In the genomic region with DNA sequence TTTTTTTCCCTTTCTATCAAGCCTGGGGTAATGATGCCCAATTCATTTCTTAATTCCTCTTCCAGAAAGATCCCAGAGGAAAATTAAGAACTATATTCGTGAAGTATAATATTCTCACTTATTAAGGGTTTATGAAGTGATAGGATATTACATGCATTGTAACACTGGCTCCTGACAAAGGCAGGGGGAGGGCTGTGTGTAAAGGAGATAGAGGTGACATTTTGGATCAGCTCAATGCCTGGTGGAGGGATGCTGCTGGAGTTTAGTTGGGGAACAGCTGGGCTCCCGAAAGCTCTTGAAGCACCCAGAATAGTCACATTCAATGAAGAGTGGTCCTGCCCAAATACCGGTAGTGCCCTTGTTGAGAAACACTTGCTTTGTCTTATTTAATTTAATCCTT, we compare ENCODE assay signal across 2 cellular contexts.
TF ChIP-seq lines count a peak whose summit lies in the region.

No MANE protein-coding gene starts in this region.

TF ChIP-seq in H1, 55 proteins besides CTCF, POLR2A, EP300 and RAD21 (continued from another document):
- TF ChIP-seq CHD7 (IDR thresholded peaks at IDR 0.05; ENCODE audit: insufficient replicate concordance, low read length) (no peak), E2F6 (IDR thresholded peaks at IDR 0.05) (no peak)
TF ChIP-seq in H1: peak in this region for 0.

TF ChIP-seq in HepG2, 621 proteins besides CTCF, POLR2A, EP300 and RAD21 (continued from another document):
- TF ChIP-seq ZNF18 (CRISPR knock-in tag; IDR thresholded peaks at IDR 0.05; ENCODE audit: insufficient replicate concordance): peak; percentile 22
- TF ChIP-seq, protein P1, sequence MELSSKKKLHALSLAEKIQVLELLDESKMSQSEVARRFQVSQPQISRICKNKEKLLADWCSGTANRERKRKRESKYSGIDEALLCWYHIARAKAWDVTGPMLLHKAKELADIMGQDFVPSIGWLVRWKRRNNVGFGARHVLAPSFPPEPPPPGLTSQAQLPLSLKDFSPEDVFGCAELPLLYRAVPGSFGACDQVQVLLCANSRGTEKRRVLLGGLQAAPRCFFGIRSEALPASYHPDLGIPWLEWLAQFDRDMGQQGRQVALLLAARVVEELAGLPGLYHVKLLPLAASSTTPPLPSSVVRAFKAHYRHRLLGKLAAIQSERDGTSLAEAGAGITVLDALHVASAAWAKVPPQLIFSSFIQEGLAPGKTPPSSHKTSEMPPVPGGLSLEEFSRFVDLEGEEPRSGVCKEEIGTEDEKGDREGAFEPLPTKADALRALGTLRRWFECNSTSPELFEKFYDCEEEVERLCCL (CRISPR knock-in tag; IDR thresholded peaks at IDR 0.05; ENCODE audit: borderline replicate concordance): no peak
- TF ChIP-seq, protein P2, sequence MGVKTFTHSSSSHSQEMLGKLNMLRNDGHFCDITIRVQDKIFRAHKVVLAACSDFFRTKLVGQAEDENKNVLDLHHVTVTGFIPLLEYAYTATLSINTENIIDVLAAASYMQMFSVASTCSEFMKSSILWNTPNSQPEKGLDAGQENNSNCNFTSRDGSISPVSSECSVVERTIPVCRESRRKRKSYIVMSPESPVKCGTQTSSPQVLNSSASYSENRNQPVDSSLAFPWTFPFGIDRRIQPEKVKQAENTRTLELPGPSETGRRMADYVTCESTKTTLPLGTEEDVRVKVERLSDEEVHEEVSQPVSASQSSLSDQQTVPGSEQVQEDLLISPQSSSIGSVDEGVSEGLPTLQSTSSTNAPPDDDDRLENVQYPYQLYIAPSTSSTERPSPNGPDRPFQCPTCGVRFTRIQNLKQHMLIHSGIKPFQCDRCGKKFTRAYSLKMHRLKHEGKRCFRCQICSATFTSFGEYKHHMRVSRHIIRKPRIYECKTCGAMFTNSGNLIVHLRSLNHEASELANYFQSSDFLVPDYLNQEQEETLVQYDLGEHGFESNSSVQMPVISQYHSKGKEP (CRISPR knock-in tag; IDR thresholded peaks at IDR 0.05): no peak
- no peak for TF ChIP-seq ZNF7 (CRISPR knock-in tag; IDR thresholded peaks at IDR 0.05)
- TF ChIP-seq MED1 (CRISPR knock-in tag; IDR thresholded peaks at IDR 0.05): 0 out of 2 replicates have a peak, but pooled peaks have one; percentile 34
- TF ChIP-seq, protein P3, sequence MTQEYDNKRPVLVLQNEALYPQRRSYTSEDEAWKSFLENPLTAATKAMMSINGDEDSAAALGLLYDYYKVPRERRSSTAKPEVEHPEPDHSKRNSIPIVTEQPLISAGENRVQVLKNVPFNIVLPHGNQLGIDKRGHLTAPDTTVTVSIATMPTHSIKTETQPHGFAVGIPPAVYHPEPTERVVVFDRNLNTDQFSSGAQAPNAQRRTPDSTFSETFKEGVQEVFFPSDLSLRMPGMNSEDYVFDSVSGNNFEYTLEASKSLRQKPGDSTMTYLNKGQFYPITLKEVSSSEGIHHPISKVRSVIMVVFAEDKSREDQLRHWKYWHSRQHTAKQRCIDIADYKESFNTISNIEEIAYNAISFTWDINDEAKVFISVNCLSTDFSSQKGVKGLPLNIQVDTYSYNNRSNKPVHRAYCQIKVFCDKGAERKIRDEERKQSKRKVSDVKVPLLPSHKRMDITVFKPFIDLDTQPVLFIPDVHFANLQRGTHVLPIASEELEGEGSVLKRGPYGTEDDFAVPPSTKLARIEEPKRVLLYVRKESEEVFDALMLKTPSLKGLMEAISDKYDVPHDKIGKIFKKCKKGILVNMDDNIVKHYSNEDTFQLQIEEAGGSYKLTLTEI (CRISPR knock-in tag; conservative IDR thresholded peaks at IDR 0.05): no peak
- TF ChIP-seq ONECUT2 (CRISPR knock-in tag; IDR thresholded peaks at IDR 0.05): 0 out of 2 replicates have a peak, but pooled peaks have one; percentile 19
- no peak for TF ChIP-seq THAP11 (CRISPR knock-in tag; IDR thresholded peaks at IDR 0.05)
- no peak for TF ChIP-seq ZFP62 (CRISPR knock-in tag; IDR thresholded peaks at IDR 0.05)
- TF ChIP-seq NFYC (CRISPR knock-in tag; IDR thresholded peaks at IDR 0.05): no peak
- TF ChIP-seq HOMEZ (CRISPR knock-in tag; IDR thresholded peaks at IDR 0.05; ENCODE audit: low read depth): no peak
- TF ChIP-seq TGIF2 (CRISPR knock-in tag; IDR thresholded peaks at IDR 0.05): no peak
- no peak for TF ChIP-seq ZNF10 (CRISPR knock-in tag; IDR thresholded peaks at IDR 0.05; ENCODE audit: borderline replicate concordance, low read depth)
- TF ChIP-seq ASH2L (IDR thresholded peaks at IDR 0.05; ENCODE audit: insufficient read length, low read depth, low read length): no peak
- TF ChIP-seq ZFP1 (CRISPR knock-in tag; IDR thresholded peaks at IDR 0.05): 0 out of 2 replicates have a peak, but pooled peaks have one; percentile 7
- no peak for TF ChIP-seq TOE1 (CRISPR knock-in tag; IDR thresholded peaks at IDR 0.05)
- no peak for TF ChIP-seq HNF4G (IDR thresholded peaks at IDR 0.05; ENCODE audit: borderline replicate concordance, low read depth, low read length)
- TF ChIP-seq HNF4G (CRISPR knock-in tag; IDR thresholded peaks at IDR 0.05; ENCODE audit: borderline replicate concordance, low read depth): no peak
- TF ChIP-seq SNAPC2 (CRISPR knock-in tag; IDR thresholded peaks at IDR 0.05): peak; percentile 56; the same call in 1 of the 2 replicates
- no peak for TF ChIP-seq GTF2F1 (IDR thresholded peaks at IDR 0.05; ENCODE audit: low read length)
- TF ChIP-seq, protein P4, sequence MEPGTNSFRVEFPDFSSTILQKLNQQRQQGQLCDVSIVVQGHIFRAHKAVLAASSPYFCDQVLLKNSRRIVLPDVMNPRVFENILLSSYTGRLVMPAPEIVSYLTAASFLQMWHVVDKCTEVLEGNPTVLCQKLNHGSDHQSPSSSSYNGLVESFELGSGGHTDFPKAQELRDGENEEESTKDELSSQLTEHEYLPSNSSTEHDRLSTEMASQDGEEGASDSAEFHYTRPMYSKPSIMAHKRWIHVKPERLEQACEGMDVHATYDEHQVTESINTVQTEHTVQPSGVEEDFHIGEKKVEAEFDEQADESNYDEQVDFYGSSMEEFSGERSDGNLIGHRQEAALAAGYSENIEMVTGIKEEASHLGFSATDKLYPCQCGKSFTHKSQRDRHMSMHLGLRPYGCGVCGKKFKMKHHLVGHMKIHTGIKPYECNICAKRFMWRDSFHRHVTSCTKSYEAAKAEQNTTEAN (CRISPR knock-in tag; conservative IDR thresholded peaks at IDR 0.05): no peak
- no peak for TF ChIP-seq HINFP (CRISPR knock-in tag; IDR thresholded peaks at IDR 0.05; ENCODE audit: low read depth)
- no peak for TF ChIP-seq ZNF580 (CRISPR knock-in tag; IDR thresholded peaks at IDR 0.05; ENCODE audit: borderline replicate concordance, low read depth)
- TF ChIP-seq CC2D1A (CRISPR knock-in tag; IDR thresholded peaks at IDR 0.05): no peak
- TF ChIP-seq ZNF335 (CRISPR knock-in tag; IDR thresholded peaks at IDR 0.05): no peak
- TF ChIP-seq PHF21A (CRISPR knock-in tag; IDR thresholded peaks at IDR 0.05): no peak
- TF ChIP-seq ZNF768 (CRISPR knock-in tag; IDR thresholded peaks at IDR 0.05): no peak
- no peak for TF ChIP-seq ZSCAN9 (CRISPR knock-in tag; IDR thresholded peaks at IDR 0.05; ENCODE audit: borderline replicate concordance)
- TF ChIP-seq ZNF639 (CRISPR knock-in tag; conservative IDR thresholded peaks at IDR 0.05): no peak
- TF ChIP-seq TAF1 (CRISPR knock-in tag; IDR thresholded peaks at IDR 0.05): no peak
- TF ChIP-seq, protein P5, sequence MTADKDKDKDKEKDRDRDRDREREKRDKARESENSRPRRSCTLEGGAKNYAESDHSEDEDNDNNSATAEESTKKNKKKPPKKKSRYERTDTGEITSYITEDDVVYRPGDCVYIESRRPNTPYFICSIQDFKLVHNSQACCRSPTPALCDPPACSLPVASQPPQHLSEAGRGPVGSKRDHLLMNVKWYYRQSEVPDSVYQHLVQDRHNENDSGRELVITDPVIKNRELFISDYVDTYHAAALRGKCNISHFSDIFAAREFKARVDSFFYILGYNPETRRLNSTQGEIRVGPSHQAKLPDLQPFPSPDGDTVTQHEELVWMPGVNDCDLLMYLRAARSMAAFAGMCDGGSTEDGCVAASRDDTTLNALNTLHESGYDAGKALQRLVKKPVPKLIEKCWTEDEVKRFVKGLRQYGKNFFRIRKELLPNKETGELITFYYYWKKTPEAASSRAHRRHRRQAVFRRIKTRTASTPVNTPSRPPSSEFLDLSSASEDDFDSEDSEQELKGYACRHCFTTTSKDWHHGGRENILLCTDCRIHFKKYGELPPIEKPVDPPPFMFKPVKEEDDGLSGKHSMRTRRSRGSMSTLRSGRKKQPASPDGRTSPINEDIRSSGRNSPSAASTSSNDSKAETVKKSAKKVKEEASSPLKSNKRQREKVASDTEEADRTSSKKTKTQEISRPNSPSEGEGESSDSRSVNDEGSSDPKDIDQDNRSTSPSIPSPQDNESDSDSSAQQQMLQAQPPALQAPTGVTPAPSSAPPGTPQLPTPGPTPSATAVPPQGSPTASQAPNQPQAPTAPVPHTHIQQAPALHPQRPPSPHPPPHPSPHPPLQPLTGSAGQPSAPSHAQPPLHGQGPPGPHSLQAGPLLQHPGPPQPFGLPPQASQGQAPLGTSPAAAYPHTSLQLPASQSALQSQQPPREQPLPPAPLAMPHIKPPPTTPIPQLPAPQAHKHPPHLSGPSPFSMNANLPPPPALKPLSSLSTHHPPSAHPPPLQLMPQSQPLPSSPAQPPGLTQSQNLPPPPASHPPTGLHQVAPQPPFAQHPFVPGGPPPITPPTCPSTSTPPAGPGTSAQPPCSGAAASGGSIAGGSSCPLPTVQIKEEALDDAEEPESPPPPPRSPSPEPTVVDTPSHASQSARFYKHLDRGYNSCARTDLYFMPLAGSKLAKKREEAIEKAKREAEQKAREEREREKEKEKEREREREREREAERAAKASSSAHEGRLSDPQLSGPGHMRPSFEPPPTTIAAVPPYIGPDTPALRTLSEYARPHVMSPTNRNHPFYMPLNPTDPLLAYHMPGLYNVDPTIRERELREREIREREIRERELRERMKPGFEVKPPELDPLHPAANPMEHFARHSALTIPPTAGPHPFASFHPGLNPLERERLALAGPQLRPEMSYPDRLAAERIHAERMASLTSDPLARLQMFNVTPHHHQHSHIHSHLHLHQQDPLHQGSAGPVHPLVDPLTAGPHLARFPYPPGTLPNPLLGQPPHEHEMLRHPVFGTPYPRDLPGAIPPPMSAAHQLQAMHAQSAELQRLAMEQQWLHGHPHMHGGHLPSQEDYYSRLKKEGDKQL (CRISPR knock-in tag; IDR thresholded peaks at IDR 0.05; ENCODE audit: low read depth): no peak
- no peak for TF ChIP-seq ZNF503 (CRISPR knock-in tag; IDR thresholded peaks at IDR 0.05)
- no peak for TF ChIP-seq ZFP82 (CRISPR knock-in tag; IDR thresholded peaks at IDR 0.05; ENCODE audit: borderline replicate concordance)
- no peak for TF ChIP-seq ZFY (CRISPR knock-in tag; IDR thresholded peaks at IDR 0.05)
- no peak for TF ChIP-seq EED (CRISPR knock-in tag; IDR thresholded peaks at IDR 0.05)
- TF ChIP-seq ZNF431 (CRISPR knock-in tag; IDR thresholded peaks at IDR 0.05; ENCODE audit: borderline replicate concordance, low read depth): no peak
- TF ChIP-seq ZNF709 (CRISPR knock-in tag; IDR thresholded peaks at IDR 0.05): no peak
